ENCODE assay signal across 19 cellular contexts in genomic region chr2:239061824-239062560, GRCh38.
"Had no signal": no experiment of that assay in that cellular context is flagged by ENCODE, and none has a peak within 500 bp of the region (broad histone marks: within the 10 kb centered on the region; RNA-seq: fewer than 3 reads in every experiment).

No MANE protein-coding gene starts in this region.

- H3K27ac Mint-ChIP-seq: activated naive CD8-positive, alpha-beta T cell; activated T-cell treated with anti-CD3 and anti-CD28 coated beads, Interleukin-2, amount 50 U/mL, for 72 hours; progenitor cell of endocrine pancreas; T-cell; type B pancreatic cell had no signal

- H3K27ac ChIP-seq: gastrocnemius medialis, left ventricle myocardium inferior, neural progenitor cell, right atrium auricular region, WERI-Rb-1 had no signal

- ATAC-seq: esophagus mucosa; gastrocnemius medialis; stimulated activated naive CD8-positive, alpha-beta T cell treated with anti-CD3 and anti-CD28 coated beads, Interleukin-15, Interleukin-2, amounts not matched to agents 100 U/mL and 50 U/mL, for 24 hours; T-cell had no signal

- DNase-seq: activated CD4-positive, alpha-beta T cell treated with anti-CD3 and anti-CD28 coated beads, Interleukin-2, amount 50 U/mL, for 4 hours; activated gamma-delta T cell; activated T-cell treated with anti-CD3 and anti-CD28 coated beads, Interleukin-2, amount 50 U/mL, for 72 hours; amniotic stem cell; effector CD8-positive, alpha-beta T cell; gastrocnemius medialis; head of caudate nucleus; left ventricle myocardium inferior; naive B cell; stimulated activated naive CD8-positive, alpha-beta T cell treated with anti-CD3 and anti-CD28 coated beads, Interleukin-15, Interleukin-2, amounts not matched to agents 100 U/mL and 50 U/mL, for 24 hours; T-cell; T-helper 9 cell; WERI-Rb-1 had no signal

- H3K9me3 Mint-ChIP-seq: activated T-cell treated with anti-CD3 and anti-CD28 coated beads, Interleukin-2, amount 50 U/mL, for 72 hours; naive B cell; neural progenitor cell; T-cell; type B pancreatic cell had no signal

- H3K4me3 Mint-ChIP-seq: activated naive CD8-positive, alpha-beta T cell; activated T-cell treated with anti-CD3 and anti-CD28 coated beads, Interleukin-2, amount 50 U/mL, for 72 hours; naive B cell; neural progenitor cell; T-cell; type B pancreatic cell had no signal

- H3K4me3 ChIP-seq: gastrocnemius medialis, left ventricle myocardium inferior, neural progenitor cell, right atrium auricular region had no signal

- H3K4me1 ChIP-seq: gastrocnemius medialis, left ventricle myocardium inferior, neural progenitor cell, right atrium auricular region had no signal

- H3K27me3 Mint-ChIP-seq: activated naive CD8-positive, alpha-beta T cell; naive B cell; progenitor cell of endocrine pancreas; T-cell; type B pancreatic cell had no signal

- H3K9me3 ChIP-seq: gastrocnemius medialis had no signal

- H3K4me1 Mint-ChIP-seq: neural progenitor cell, T-cell had no signal

- H3K27me3 ChIP-seq: gastrocnemius medialis, neural progenitor cell, right atrium auricular region had no signal

- H3K36me3 ChIP-seq: neural progenitor cell, WERI-Rb-1 had no signal
